17 cellular contexts compared by ENCODE assay signal in the genomic region with DNA sequence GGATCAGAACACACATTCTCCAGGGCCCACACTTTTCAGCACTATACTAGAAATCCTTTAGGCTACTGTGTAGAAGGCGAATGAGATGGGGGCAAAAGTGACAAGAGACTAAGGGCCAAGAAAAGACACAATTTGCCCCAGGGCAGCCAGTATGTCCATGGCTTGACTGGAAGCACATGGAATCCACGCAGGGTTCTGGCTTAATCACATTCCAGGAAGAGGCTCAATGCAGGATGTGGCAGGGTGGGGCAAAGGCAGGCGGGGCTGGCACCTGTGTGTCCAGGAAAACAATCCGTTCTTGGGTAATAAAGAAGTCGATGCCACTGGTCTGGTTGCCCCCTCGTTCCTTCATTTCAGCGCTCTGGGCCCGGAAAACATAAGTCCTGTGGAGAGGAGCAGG. TPM values are rescaled to one million over a fixed set of nuclear protein-coding genes. Genes with fewer than 3 reads are reported as not detected.
DNase-seq lines count a peak whose midpoint lies in the region; ATAC-seq and TF ChIP-seq lines count a peak whose summit lies in the region.
"Had no signal": no experiment of that assay in that cellular context is flagged by ENCODE, and none has a peak within 500 bp of the region (broad histone marks: within the 10 kb centered on the region; RNA-seq: fewer than 3 reads in every experiment).

No MANE protein-coding gene starts in this region.

- peaks cover 78% of the 10 kb centered on the region for H3K36me3 Mint-ChIP-seq in activated CD4-positive, alpha-beta memory T cell treated with anti-CD3 and anti-CD28 coated beads, Interleukin-2, amount 10 ng/mL, durations not matched to agents 7 days and 5 days (ENCODE audit: low read depth)
- peaks cover 66% of the 10 kb centered on the region for H3K36me3 Mint-ChIP-seq in activated CD4-positive, alpha-beta memory T cell treated with anti-CD3 and anti-CD28 coated beads for 36 hours
- H3K36me3 Mint-ChIP-seq in chondrocyte (ENCODE audit: low read depth), result peaks cover 53% of the 10 kb centered on the region
- peaks cover 55% of the 10 kb centered on the region for H3K36me3 Mint-ChIP-seq in activated naive CD8-positive, alpha-beta T cell treated with anti-CD3 and anti-CD28 coated beads, Interleukin-2, amount 50 U/mL, for 24 hours (ENCODE audit: low read depth)

- no peak overlapping the region for H3K4me3 Mint-ChIP-seq in activated CD4-positive, alpha-beta memory T cell treated with anti-CD3 and anti-CD28 coated beads, Interleukin-2, amount 10 ng/mL, durations not matched to agents 7 days and 5 days
- no peak overlapping the region for H3K4me3 Mint-ChIP-seq in activated CD4-positive, alpha-beta memory T cell treated with anti-CD3 and anti-CD28 coated beads for 36 hours
- H3K4me3 Mint-ChIP-seq in chondrocyte (ENCODE audit: unreplicated experiment), result no peak overlapping the region
- H3K4me3 Mint-ChIP-seq in activated naive CD8-positive, alpha-beta T cell treated with anti-CD3 and anti-CD28 coated beads, Interleukin-2, amount 50 U/mL, for 24 hours, result no peak overlapping the region
- H3K4me3 Mint-ChIP-seq: activated naive CD8-positive, alpha-beta T cell; CD8-positive, alpha-beta memory T cell had no signal

- peaks cover 2% of the 10 kb centered on the region for H3K79me2 ChIP-seq in mammary epithelial cell (ENCODE audit: insufficient read depth, low read length)
- H3K79me2 ChIP-seq: parathyroid adenoma had no signal

- peaks cover 17% of the 10 kb centered on the region for H3K4me1 ChIP-seq in mammary epithelial cell (ENCODE audit: insufficient read depth, low read length)
- peaks cover 9% of the 10 kb centered on the region for H3K4me1 ChIP-seq in upper lobe of right lung
- H3K4me1 ChIP-seq: parathyroid adenoma had no signal

- POLR2A ChIA-PET in activated CD4-positive, alpha-beta memory T cell treated with anti-CD3 and anti-CD28 coated beads, Interleukin-2, amount 10 ng/mL, durations not matched to agents 7 days and 5 days (lab: Charles Lee), result interaction anchor here (1.0 kb wide), 1 partner anchor 15 kb away, joined by 3 read pairs; a partner anchor contains a TSS
- POLR2A ChIA-PET in activated CD4-positive, alpha-beta memory T cell treated with anti-CD3 and anti-CD28 coated beads for 36 hours (lab: Charles Lee), result no interaction called here

- H3K4me1 Mint-ChIP-seq in activated CD4-positive, alpha-beta memory T cell treated with anti-CD3 and anti-CD28 coated beads, Interleukin-2, amount 10 ng/mL, durations not matched to agents 7 days and 5 days, result peaks cover 28% of the 10 kb centered on the region
- H3K4me1 Mint-ChIP-seq in activated CD4-positive, alpha-beta memory T cell treated with anti-CD3 and anti-CD28 coated beads for 36 hours (ENCODE audit: low read depth), result no peaks in the 10 kb centered on the region
- peaks cover 28% of the 10 kb centered on the region for H3K4me1 Mint-ChIP-seq in chondrocyte (ENCODE audit: low read depth)
- H3K4me1 Mint-ChIP-seq in activated naive CD8-positive, alpha-beta T cell treated with anti-CD3 and anti-CD28 coated beads, Interleukin-2, amount 50 U/mL, for 24 hours, result no peaks in the 10 kb centered on the region

- in situ Hi-C loops in mammary epithelial cell (cut with MboI; ENCODE audit: low sequenced_read_pairs in 2 of 2), result no loop called here

- H4K20me1 ChIP-seq in mammary epithelial cell (ENCODE audit: insufficient read depth, low read length), result no peaks in the 10 kb centered on the region

- H3K4me3 ChIP-seq in mammary epithelial cell (replicated peaks in 1 of 3; ENCODE audit: insufficient read depth in 1 of 3, low read depth in 2 of 3, low read length in 3 of 3) (no peak overlapping the region), upper lobe of right lung (no peak overlapping the region)

- no peaks in the 10 kb centered on the region for H3K27me3 Mint-ChIP-seq in activated CD4-positive, alpha-beta memory T cell treated with anti-CD3 and anti-CD28 coated beads, Interleukin-2, amount 10 ng/mL, durations not matched to agents 7 days and 5 days
- no peaks in the 10 kb centered on the region for H3K27me3 Mint-ChIP-seq in activated CD4-positive, alpha-beta memory T cell treated with anti-CD3 and anti-CD28 coated beads for 36 hours
- H3K27me3 Mint-ChIP-seq in chondrocyte (ENCODE audit: low read depth), result no peaks in the 10 kb centered on the region
- H3K27me3 Mint-ChIP-seq in activated naive CD8-positive, alpha-beta T cell treated with anti-CD3 and anti-CD28 coated beads, Interleukin-2, amount 50 U/mL, for 24 hours, result no peaks in the 10 kb centered on the region
- H3K27me3 Mint-ChIP-seq: activated naive CD8-positive, alpha-beta T cell had no signal

- DNase-seq in activated CD4-positive, alpha-beta memory T cell treated with anti-CD3 and anti-CD28 coated beads, Interleukin-2, amount 10 ng/mL, durations not matched to agents 7 days and 5 days, result no peak
- DNase-seq in activated CD4-positive, alpha-beta memory T cell treated with anti-CD3 and anti-CD28 coated beads for 36 hours, result no peak
- DNase-seq in mammary epithelial cell (peak; percentile 46), lung microvascular endothelial cell (ENCODE audit: low read depth in 2 of 2) (peak; percentile 34 to 36), upper lobe of right lung (no peak), chondrocyte (ENCODE audit: low spot score) (no peak), cerebellar cortex (ENCODE audit: low spot score) (no peak)
- DNase-seq in activated naive CD8-positive, alpha-beta T cell treated with anti-CD3 and anti-CD28 coated beads, Interleukin-2, amount 50 U/mL, for 24 hours, result no peak
- DNase-seq: CD8-positive, alpha-beta memory T cell; GDM1; midbrain; NCI-H2029 treated with DMSO at 0.1 percent for 48 hours; NCI-H69; RPMI8226 had no signal

- TF ChIP-seq CTCF in mammary epithelial cell (conservative IDR thresholded peaks at IDR 0.05 in 1 of 2, IDR thresholded peaks at IDR 0.05 in 1 of 2; ENCODE audit: extremely low read depth in 1 of 2, insufficient read depth in 1 of 2, low read depth in 1 of 2, low read length in 2 of 2) (no peak), upper lobe of right lung (IDR thresholded peaks at IDR 0.05) (no peak), chondrocyte (IDR thresholded peaks at IDR 0.05) (no peak)

- ATAC-seq in upper lobe of right lung, result peak; percentile 21
- ATAC-seq in activated naive CD8-positive, alpha-beta T cell treated with anti-CD3 and anti-CD28 coated beads, Interleukin-2, amount 50 U/mL, for 24 hours, result no peak

- H2AFZ ChIP-seq in mammary epithelial cell (ENCODE audit: low read depth, low read length), result no peak overlapping the region
- H2AFZ ChIP-seq: parathyroid adenoma had no signal

- H3K4me2 ChIP-seq in mammary epithelial cell (ENCODE audit: insufficient read depth, low read depth, low read length), result peak overlapping the region; percentile 41

- WGBS in mammary epithelial cell (ENCODE audit: low coverage, missing lambda C conversion rate), result 52% methylated on average over 6 of the region's 8 CpGs

- intact Hi-C loops in activated CD4-positive, alpha-beta memory T cell treated with anti-CD3 and anti-CD28 coated beads for 36 hours (cut with micrococcal nuclease), result no loop called here
- intact Hi-C loops in mammary epithelial cell (cut with micrococcal nuclease) (no loop called here), upper lobe of right lung (cut with DNase I) (no loop called here)

- H3K27ac ChIP-seq in mammary epithelial cell (ENCODE audit: insufficient read depth, low read depth, low read length) (peak overlapping the region; percentile 35), upper lobe of right lung (peak overlapping the region; percentile 58)
- H3K27ac ChIP-seq: parathyroid adenoma had no signal

- no TSS peak for BruUV-seq in mammary epithelial cell (replicated peaks; lab: Mats Ljungman, UMichigan)

- H3K27me3 ChIP-seq in mammary epithelial cell (ENCODE audit: insufficient read depth, low read length), result no peaks in the 10 kb centered on the region
- H3K27me3 ChIP-seq in upper lobe of right lung, result no peaks in the 10 kb centered on the region

- H3K36me3 ChIP-seq in mammary epithelial cell (ENCODE audit: insufficient read depth, low read length), result peaks cover 56% of the 10 kb centered on the region
- peaks cover 84% of the 10 kb centered on the region for H3K36me3 ChIP-seq in upper lobe of right lung

- CTCF ChIA-PET in activated CD4-positive, alpha-beta memory T cell treated with anti-CD3 and anti-CD28 coated beads, Interleukin-2, amount 10 ng/mL, durations not matched to agents 7 days and 5 days (lab: Charles Lee), result interaction anchor here (1.1 to 1.4 kb wide), 2 partner anchors 70 to 71 kb away, joined by 4 to 6 read pairs; no protein-coding TSS in a partner anchor
- CTCF ChIA-PET in activated CD4-positive, alpha-beta memory T cell treated with anti-CD3 and anti-CD28 coated beads for 36 hours (lab: Charles Lee), result interaction anchor here (0.8 kb wide), 2 partner anchors 45 to 50 kb away, joined by 3 read pairs; no protein-coding TSS in a partner anchor
- CTCF ChIA-PET in mammary epithelial cell (lab: Charles Lee; ENCODE audit: low non-redundant PET), result no interaction called here

- no peaks in the 10 kb centered on the region for H3K9me3 Mint-ChIP-seq in activated CD4-positive, alpha-beta memory T cell treated with anti-CD3 and anti-CD28 coated beads, Interleukin-2, amount 10 ng/mL, durations not matched to agents 7 days and 5 days
- no peaks in the 10 kb centered on the region for H3K9me3 Mint-ChIP-seq in activated CD4-positive, alpha-beta memory T cell treated with anti-CD3 and anti-CD28 coated beads for 36 hours
- H3K9me3 Mint-ChIP-seq in chondrocyte (ENCODE audit: low read depth), result no peaks in the 10 kb centered on the region
- H3K9me3 Mint-ChIP-seq in activated naive CD8-positive, alpha-beta T cell treated with anti-CD3 and anti-CD28 coated beads, Interleukin-2, amount 50 U/mL, for 24 hours, result no peaks in the 10 kb centered on the region
- H3K9me3 Mint-ChIP-seq: CD8-positive, alpha-beta memory T cell had no signal

- no peaks in the 10 kb centered on the region for H3K9me3 ChIP-seq in mammary epithelial cell (replicated peaks; ENCODE audit: insufficient read depth, low read length)
- no peaks in the 10 kb centered on the region for H3K9me3 ChIP-seq in upper lobe of right lung

- peak overlapping the region; percentile 75 for H3K27ac Mint-ChIP-seq in activated CD4-positive, alpha-beta memory T cell treated with anti-CD3 and anti-CD28 coated beads, Interleukin-2, amount 10 ng/mL, durations not matched to agents 7 days and 5 days
- no peak overlapping the region for H3K27ac Mint-ChIP-seq in activated CD4-positive, alpha-beta memory T cell treated with anti-CD3 and anti-CD28 coated beads for 36 hours
- H3K27ac Mint-ChIP-seq in chondrocyte (ENCODE audit: unreplicated experiment), result no peak overlapping the region
- no peak overlapping the region for H3K27ac Mint-ChIP-seq in activated naive CD8-positive, alpha-beta T cell treated with anti-CD3 and anti-CD28 coated beads, Interleukin-2, amount 50 U/mL, for 24 hours
- H3K27ac Mint-ChIP-seq: activated naive CD8-positive, alpha-beta T cell had no signal

- dilution Hi-C loops in mammary epithelial cell (cut with HindIII; ENCODE audit: low sequenced_read_pairs), result loop anchor here (5.0 to 10.0 kb wide), 3 partner anchors 47 to 275 kb away; a partner anchor contains a TSS

- H3K9ac ChIP-seq in mammary epithelial cell (ENCODE audit: insufficient read depth, low read length), result peak overlapping the region; percentile 23
- H3K9ac ChIP-seq: parathyroid adenoma had no signal

RNA-seq across cellular contexts. Expression of a gene that starts 14.9 kb away (rescaled TPM):
- total RNA-seq in activated CD4-positive, alpha-beta memory T cell treated with anti-CD3 and anti-CD28 coated beads, Interleukin-2, amount 10 ng/mL, durations not matched to agents 7 days and 5 days, result 10 to 100 TPM; 58.1 to 64.6 TPM
- 10 to 100 TPM; 58.2 to 58.3 TPM for total RNA-seq in activated CD4-positive, alpha-beta memory T cell treated with anti-CD3 and anti-CD28 coated beads for 36 hours
- total RNA-seq in mammary epithelial cell (10 to 100 TPM in 1 of 2 donors, 1 to 10 TPM in 1; 7.5 to 62.7 TPM), lung microvascular endothelial cell (3.7 and 3.8 TPM in 2 replicates), upper lobe of right lung (44.7 TPM), chondrocyte (46.9 to 55.4 TPM (median 47.2 TPM) in 3 replicates)
- 19.3 TPM for polyA plus RNA-seq in mammary epithelial cell
- 46.8 TPM for polyA minus RNA-seq in mammary epithelial cell

RNA-seq across cellular contexts. Expression of a gene that starts 24.0 kb away (rescaled TPM):
- total RNA-seq in activated CD4-positive, alpha-beta memory T cell treated with anti-CD3 and anti-CD28 coated beads, Interleukin-2, amount 10 ng/mL, durations not matched to agents 7 days and 5 days, result not detected
- total RNA-seq in activated CD4-positive, alpha-beta memory T cell treated with anti-CD3 and anti-CD28 coated beads for 36 hours, result not detected
- total RNA-seq in mammary epithelial cell, result not detected
- polyA plus RNA-seq in mammary epithelial cell, result not detected
- polyA minus RNA-seq in mammary epithelial cell, result not detected
- not detected in 2 replicates for total RNA-seq in lung microvascular endothelial cell
- not detected for total RNA-seq in upper lobe of right lung
- total RNA-seq in chondrocyte, result not detected in 3 replicates
- total RNA-seq: CD8-positive, alpha-beta memory T cell; T-helper 2 cell treated with Interferon-gamma antibody and Interleukin-4, amounts not matched to agents 100 ng/mL and 5 ng/mL, for 36 hours had no signal
- polyA plus RNA-seq: CD8-positive, alpha-beta memory T cell had no signal

RNA-seq across cellular contexts. Expression of a gene that starts 40.9 kb away (rescaled TPM):
- total RNA-seq in activated CD4-positive, alpha-beta memory T cell treated with anti-CD3 and anti-CD28 coated beads, Interleukin-2, amount 10 ng/mL, durations not matched to agents 7 days and 5 days, result 10 to 100 TPM; 71.7 to 72.3 TPM
- 100 to 1,000 TPM; 120 to 130 TPM for total RNA-seq in activated CD4-positive, alpha-beta memory T cell treated with anti-CD3 and anti-CD28 coated beads for 36 hours
- total RNA-seq in mammary epithelial cell (100 to 1,000 TPM; 104 to 111 TPM), lung microvascular endothelial cell (0.22 TPM in 1 of 2 replicates, not detected in the other), upper lobe of right lung (7.3 TPM), chondrocyte (2.3 to 3.3 TPM (median 2.9 TPM) in 3 replicates)
- 163 TPM for polyA plus RNA-seq in mammary epithelial cell
- polyA minus RNA-seq in mammary epithelial cell, result 112 TPM

Comparison
In these comparisons a context has a peak if more than half of its experiments do, and no peak if none do; other contexts are left out.
1. DNase-seq: peak in mammary epithelial cell (single experiment) and lung microvascular endothelial cell (2 of 2); none in activated CD4-positive, alpha-beta memory T cell treated with anti-CD3 and anti-CD28 coated beads, Interleukin-2, amount 10 ng/mL, durations not matched to agents 7 days and 5 days (single experiment), activated CD4-positive, alpha-beta memory T cell treated with anti-CD3 and anti-CD28 coated beads for 36 hours (single experiment), upper lobe of right lung (single experiment), chondrocyte (single experiment), cerebellar cortex (single experiment) and activated naive CD8-positive, alpha-beta T cell treated with anti-CD3 and anti-CD28 coated beads, Interleukin-2, amount 50 U/mL, for 24 hours (single experiment).